In the genomic region with DNA sequence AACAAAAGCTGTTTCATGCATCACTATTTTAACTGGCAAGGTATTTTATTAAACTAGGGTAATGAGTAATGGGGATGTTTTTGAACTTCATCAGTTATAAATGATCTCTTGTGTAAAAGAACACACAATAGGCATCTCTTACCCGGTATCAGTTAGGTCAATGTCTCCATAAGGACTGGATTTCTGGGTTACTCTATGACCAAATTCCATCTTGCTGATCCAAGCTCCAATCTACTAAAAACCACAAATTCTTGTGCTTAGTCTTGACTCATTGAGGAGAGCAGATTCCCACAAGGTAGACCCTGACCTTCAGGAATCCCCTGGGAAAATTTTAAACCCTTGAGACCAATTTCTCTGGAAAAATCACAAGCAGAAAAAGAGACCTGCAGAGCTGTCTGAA, we compare ENCODE assay signal across 24 cellular contexts.
DNase-seq lines count a peak whose midpoint lies in the region; ATAC-seq and TF ChIP-seq lines count a peak whose summit lies in the region.
"Had no signal": no experiment of that assay in that cellular context is flagged by ENCODE, and none has a peak within 500 bp of the region (broad histone marks: within the 10 kb centered on the region; RNA-seq: fewer than 3 reads in every experiment).

No MANE protein-coding gene starts in this region.

- no peaks in the 10 kb centered on the region for H3K9me2 ChIP-seq in PC-3 (replicated peaks; ENCODE audit: low read length)

- no peaks in the 10 kb centered on the region for H3K27me3 ChIP-seq in PC-3 (ENCODE audit: low read length)
- H3K27me3 ChIP-seq: SJSA1 had no signal

- H3K4me2 ChIP-seq in PC-3 (ENCODE audit: low read length) = no peak overlapping the region

- POLR2A ChIA-PET in PC-3 (lab: Charles Lee; ENCODE audit: unreplicated experiment) = no interaction called here

- no peak overlapping the region for H2AFZ ChIP-seq in PC-3 (ENCODE audit: low read length)

- H3K27ac ChIP-seq in PC-3 (ENCODE audit: low read length) = no peak overlapping the region
- H3K27ac ChIP-seq: SJSA1 had no signal

- no peaks in the 10 kb centered on the region for H3K79me2 ChIP-seq in PC-3 (ENCODE audit: low read length)

- H3K4me1 ChIP-seq in PC-3 (ENCODE audit: insufficient read depth, low read length) = peaks cover 19% of the 10 kb centered on the region
- H3K4me1 ChIP-seq: SJSA1 had no signal

- no peaks in the 10 kb centered on the region for H4K20me1 ChIP-seq in PC-3 (ENCODE audit: low read length)

- no peaks in the 10 kb centered on the region for H3K36me3 ChIP-seq in PC-3 (ENCODE audit: low read depth, low read length)
- H3K36me3 ChIP-seq: SJSA1 had no signal

- TF ChIP-seq CTCF in PC-3 (conservative IDR thresholded peaks at IDR 0.05; ENCODE audit: low read depth, low read length) = no peak
- no peak for TF ChIP-seq CTCF in astrocyte of the spinal cord (IDR thresholded peaks at IDR 0.05; ENCODE audit: low read depth, low read length)

- no peaks in the 10 kb centered on the region for H3F3A ChIP-seq in PC-3 (ENCODE audit: low read length, unreplicated experiment)

- H3K4me3 ChIP-seq in PC-3 (ENCODE audit: low read length) (no peak overlapping the region), astrocyte of the spinal cord (ENCODE audit: low read depth, low read length) (no peak overlapping the region)
- H3K4me3 ChIP-seq: K562, SJSA1 had no signal

- in situ Hi-C loops in astrocyte of the spinal cord (cut with HindIII; ENCODE audit: low sequenced_read_pairs) = no loop called here

- no TSS peak for BruUV-seq in PC-3 (replicated peaks; lab: Mats Ljungman, UMichigan)

- DNase-seq in EH (ENCODE audit: low read depth) = peak; percentile 2
- DNase-seq in PC-3 = peak; percentile 24
- peak; percentile 3 for DNase-seq in astrocyte of the spinal cord (ENCODE audit: low read depth, low spot score)
- DNase-seq in kidney glomerular epithelial cell (lab: John Stamatoyannopoulos, UW) = peak; percentile 68
- DNase-seq in effector CD8-positive, alpha-beta T cell (lab: John Stamatoyannopoulos, UW) = no peak
- DNase-seq in central memory CD4-positive, alpha-beta T cell = no peak
- no peak for DNase-seq in CD1c-positive myeloid dendritic cell (ENCODE audit: extremely low spot score)
- DNase-seq in activated CD4-positive, alpha-beta T cell treated with anti-CD3 and anti-CD28 coated beads for 48 hours = no peak
- DNase-seq: 8988T; ACHN; CD4-positive, CD25-positive, alpha-beta regulatory T cell; GF-D8; Kasumi-1; NCI-H1105 treated with DMSO at 0.1 percent for 48 hours; NCI-H146; NCI-H1930; NCI-H2107; NCI-H446; NCI-H524 treated with DMSO at 0.1 percent for 48 hours; NCI-H774; Right ventricle myocardium superior; RPMI8226 had no signal

- CTCF ChIA-PET in PC-3 (lab: Charles Lee) = no interaction called here

- ATAC-seq in PC-3 = no peak
- ATAC-seq: K562 had no signal

- intact Hi-C loops in PC-3 (cut with micrococcal nuclease) = no loop called here

- H3K9me3 ChIP-seq in PC-3 (ENCODE audit: low read length) = no peaks in the 10 kb centered on the region
- H3K9me3 ChIP-seq: SJSA1 had no signal

- no peak overlapping the region for H3K9ac ChIP-seq in PC-3 (ENCODE audit: low read length)

Comparison
In these comparisons a context has a peak if more than half of its experiments do, and no peak if none do; other contexts are left out.
1. DNase-seq: peak in EH (single experiment), PC-3 (single experiment), astrocyte of the spinal cord (single experiment) and kidney glomerular epithelial cell (single experiment); none in effector CD8-positive, alpha-beta T cell (single experiment), central memory CD4-positive, alpha-beta T cell (single experiment), CD1c-positive myeloid dendritic cell (single experiment) and activated CD4-positive, alpha-beta T cell treated with anti-CD3 and anti-CD28 coated beads for 48 hours (single experiment).